In the genomic region with DNA sequence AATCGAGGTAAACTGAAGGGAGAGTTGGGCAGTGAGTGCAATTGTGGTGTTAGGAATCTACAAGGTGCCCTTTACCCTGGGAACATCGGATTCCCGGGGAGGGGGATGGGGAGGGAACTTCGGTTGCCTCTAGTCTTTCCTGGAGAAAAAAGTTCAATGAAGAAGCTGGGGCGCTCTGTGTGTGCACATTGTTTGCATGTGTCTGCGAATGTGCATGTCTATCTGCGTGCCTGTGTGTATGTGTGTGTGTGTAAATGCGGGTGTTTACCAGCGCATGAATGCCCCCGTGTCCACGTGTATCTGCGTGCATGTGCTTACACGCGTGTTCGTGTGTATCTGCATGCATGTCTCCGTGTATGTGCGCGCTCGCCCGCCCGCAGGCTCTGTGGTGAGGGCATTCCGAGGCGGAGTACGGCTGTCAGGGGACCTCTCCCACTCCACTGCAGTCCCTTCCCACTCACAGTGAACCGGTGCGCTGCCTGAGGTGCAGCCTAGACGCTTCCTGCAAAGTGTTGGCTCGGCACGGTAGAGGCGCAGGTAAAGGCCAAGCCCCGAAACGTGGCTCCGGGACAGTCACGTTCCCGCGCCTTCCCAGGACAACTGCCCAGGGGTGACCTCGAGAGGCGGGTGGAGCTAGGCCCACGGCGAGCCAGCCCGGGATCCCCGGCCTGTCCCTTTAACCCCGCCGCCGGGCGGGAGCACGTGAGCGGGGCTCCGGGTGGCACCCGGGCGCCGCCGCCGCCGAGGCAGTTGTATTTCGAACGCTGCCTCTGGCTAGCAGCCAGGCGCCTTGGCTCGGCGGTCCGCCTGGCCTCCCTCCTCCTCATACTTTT, we compare ENCODE assay signal across 8 cellular contexts.
DNase-seq lines count a peak whose midpoint lies in the region; ATAC-seq and TF ChIP-seq lines count a peak whose summit lies in the region.

No MANE protein-coding gene starts in this region.

- H3K36me3 ChIP-seq in brain microvascular endothelial cell (replicated peaks): peaks cover 29% of the 10 kb centered on the region

- no peak for ATAC-seq in stimulated activated effector memory CD8-positive, alpha-beta T cell treated with anti-CD3 and anti-CD28 coated beads, Interleukin-12 subunit alpha, Interleukin-12 subunit beta, amount 100 ng/mL, for 72 hours
- no peak for ATAC-seq in GM18505 (IDR thresholded peaks at IDR 0.05; ENCODE audit: unreplicated experiment)

- peak overlapping the region; percentile 59 for H3K4me3 Mint-ChIP-seq in stimulated activated effector memory CD8-positive, alpha-beta T cell treated with anti-CD3 and anti-CD28 coated beads, Interleukin-12 subunit alpha, Interleukin-12 subunit beta, amount 100 ng/mL, for 72 hours

- no peak overlapping the region for H3K27ac Mint-ChIP-seq in stimulated activated effector memory CD8-positive, alpha-beta T cell treated with anti-CD3 and anti-CD28 coated beads, Interleukin-12 subunit alpha, Interleukin-12 subunit beta, amount 100 ng/mL, for 72 hours

- no peaks in the 10 kb centered on the region for H3K9me3 Mint-ChIP-seq in stimulated activated effector memory CD8-positive, alpha-beta T cell treated with anti-CD3 and anti-CD28 coated beads, Interleukin-12 subunit alpha, Interleukin-12 subunit beta, amount 100 ng/mL, for 72 hours

- peak overlapping the region; percentile 87 for H3K27ac ChIP-seq in brain microvascular endothelial cell

- no peak for TF ChIP-seq POLR2A in GM18505 (IDR thresholded peaks at IDR 0.05; ENCODE audit: borderline replicate concordance, extremely low read depth, insufficient read depth, insufficient read length)

- H3K4me3 ChIP-seq in brain microvascular endothelial cell (ENCODE audit: low read depth, low read length): peak overlapping the region; percentile 94

- DNase-seq in NCI-H524 (lab: John Stamatoyannopoulos, UW) (peak; percentile 59 to 70), NCI-H524 treated with DMSO at 0.1 percent for 48 hours (lab: John Stamatoyannopoulos, UW) (no peak), NCI-H1105 treated with DMSO at 0.1 percent for 48 hours (lab: John Stamatoyannopoulos, UW) (peak; percentile 33), brain microvascular endothelial cell (peak; percentile 58), iris pigment epithelial cell (ENCODE audit: low read depth) (peak; percentile 56), midbrain (lab: John Stamatoyannopoulos, UW) (no peak)
- DNase-seq in stimulated activated effector memory CD8-positive, alpha-beta T cell treated with anti-CD3 and anti-CD28 coated beads, Interleukin-12 subunit alpha, Interleukin-12 subunit beta, amount 100 ng/mL, for 72 hours (ENCODE audit: low spot score in 2 of 2): no peak

- no peaks in the 10 kb centered on the region for H3K36me3 Mint-ChIP-seq in stimulated activated effector memory CD8-positive, alpha-beta T cell treated with anti-CD3 and anti-CD28 coated beads, Interleukin-12 subunit alpha, Interleukin-12 subunit beta, amount 100 ng/mL, for 72 hours

- in situ Hi-C loops in brain microvascular endothelial cell (cut with HindIII; ENCODE audit: low pct_ligation_motif_present, low sequenced_read_pairs): no loop called here

- TF ChIP-seq CTCF in brain microvascular endothelial cell (IDR thresholded peaks at IDR 0.05; ENCODE audit: low read depth, low read length, missing control alignments): no peak

- peaks cover 16% of the 10 kb centered on the region for H3K4me1 Mint-ChIP-seq in stimulated activated effector memory CD8-positive, alpha-beta T cell treated with anti-CD3 and anti-CD28 coated beads, Interleukin-12 subunit alpha, Interleukin-12 subunit beta, amount 100 ng/mL, for 72 hours

- H3K27me3 ChIP-seq in brain microvascular endothelial cell (replicated peaks): no peaks in the 10 kb centered on the region

Comparison
In these comparisons a context has a peak if more than half of its experiments do, and no peak if none do; other contexts are left out.
1. DNase-seq: peak in NCI-H524 (2 of 2), NCI-H1105 treated with DMSO at 0.1 percent for 48 hours (single experiment), brain microvascular endothelial cell (single experiment) and iris pigment epithelial cell (single experiment); none in NCI-H524 treated with DMSO at 0.1 percent for 48 hours (single experiment), stimulated activated effector memory CD8-positive, alpha-beta T cell treated with anti-CD3 and anti-CD28 coated beads, Interleukin-12 subunit alpha, Interleukin-12 subunit beta, amount 100 ng/mL, for 72 hours (0 of 2) and midbrain (single experiment).